ENCODE assay signal across 22 cellular contexts in genomic region chr11:39461065-39461464, GRCh38.
DNase-seq lines count a peak whose midpoint lies in the region; ATAC-seq, FAIRE-seq and TF ChIP-seq lines count a peak whose summit lies in the region.
"Had no signal": no experiment of that assay in that cellular context is flagged by ENCODE, and none has a peak within 500 bp of the region (broad histone marks: within the 10 kb centered on the region; RNA-seq: fewer than 3 reads in every experiment).

No MANE protein-coding gene starts in this region.

- H3K9me3 ChIP-seq in right cardiac atrium (ENCODE audit: control insufficient read depth, low read length), result no peaks in the 10 kb centered on the region
- no peaks in the 10 kb centered on the region for H3K9me3 ChIP-seq in kidney (ENCODE audit: control insufficient read depth in 1 of 2, low read length in 2 of 2)
- H3K9me3 ChIP-seq: BE2C had no signal

- no peak for ATAC-seq in GM19463 (IDR thresholded peaks at IDR 0.05; ENCODE audit: unreplicated experiment)
- no peak for ATAC-seq in HG03521 (IDR thresholded peaks at IDR 0.05; ENCODE audit: unreplicated experiment)
- ATAC-seq in right cardiac atrium, result no peak
- ATAC-seq: HCT116 had no signal

- H3K4me3 ChIP-seq in right cardiac atrium (ENCODE audit: low read length), result no peak overlapping the region
- no peak overlapping the region for H3K4me3 ChIP-seq in kidney (ENCODE audit: low read length in 2 of 2)

- 68% methylated on average over 1 of the region's 1 CpG for WGBS in right cardiac atrium

- no peak for TF ChIP-seq CTCF in kidney (IDR thresholded peaks at IDR 0.05; ENCODE audit: borderline replicate concordance, extremely low read depth, insufficient read depth)

- H3K9ac ChIP-seq in kidney (ENCODE audit: low read length in 2 of 2), result no peak overlapping the region

- H3K27ac ChIP-seq in right cardiac atrium (ENCODE audit: low read length), result no peak overlapping the region
- H3K27ac ChIP-seq in kidney (ENCODE audit: low read depth in 2 of 2, low read length in 2 of 2), result no peak overlapping the region

- FAIRE-seq in kidney (lab: Jason Lieb, UNC), result no peak
- FAIRE-seq: GM12892, GM18507, HTR-8/SVneo had no signal

- no peaks in the 10 kb centered on the region for H3K27me3 ChIP-seq in right cardiac atrium (ENCODE audit: control insufficient read depth, insufficient read depth)
- H3K27me3 ChIP-seq: BE2C had no signal

- DNase-seq in Ammon's horn (ENCODE audit: low spot score) (peak; percentile 58), cerebellar cortex (ENCODE audit: low spot score) (peak; percentile 3), midbrain (lab: John Stamatoyannopoulos, UW) (peak; percentile 18), putamen (ENCODE audit: low spot score) (peak; percentile 18), right cardiac atrium (no peak), kidney (no peak)
- DNase-seq: 8988T; BE2C; CD4-positive, CD25-positive, alpha-beta regulatory T cell; CD8-positive, alpha-beta memory T cell; COR-L47; DMS 273 treated with DMSO at 0.1 percent for 48 hours; GDM1; GOT3; H7; HFFc6 had no signal

- H3K36me3 ChIP-seq in kidney (ENCODE audit: control insufficient read depth in 1 of 2, insufficient read depth in 2 of 2, low read length in 2 of 2), result no peaks in the 10 kb centered on the region
- H3K36me3 ChIP-seq: BE2C had no signal

- intact Hi-C loops in right cardiac atrium (cut with DNase I), result no loop called here
- intact Hi-C loops in kidney (cut with DNase I), result no loop called here

- H3K4me1 ChIP-seq in right cardiac atrium (ENCODE audit: control insufficient read depth, insufficient read depth, low read length) (no peaks in the 10 kb centered on the region), kidney (ENCODE audit: control insufficient read depth in 1 of 2, insufficient read depth in 1 of 2, low read depth in 1 of 2, low read length in 2 of 2) (no peaks in the 10 kb centered on the region)
- H3K4me1 ChIP-seq: BE2C had no signal

Comparison
In these comparisons a context has a peak if more than half of its experiments do, and no peak if none do; other contexts are left out.
1. DNase-seq: peak in Ammon's horn (single experiment), cerebellar cortex (single experiment), midbrain (single experiment) and putamen (single experiment); none in right cardiac atrium (0 of 3) and kidney (single experiment).